In the genomic region with DNA sequence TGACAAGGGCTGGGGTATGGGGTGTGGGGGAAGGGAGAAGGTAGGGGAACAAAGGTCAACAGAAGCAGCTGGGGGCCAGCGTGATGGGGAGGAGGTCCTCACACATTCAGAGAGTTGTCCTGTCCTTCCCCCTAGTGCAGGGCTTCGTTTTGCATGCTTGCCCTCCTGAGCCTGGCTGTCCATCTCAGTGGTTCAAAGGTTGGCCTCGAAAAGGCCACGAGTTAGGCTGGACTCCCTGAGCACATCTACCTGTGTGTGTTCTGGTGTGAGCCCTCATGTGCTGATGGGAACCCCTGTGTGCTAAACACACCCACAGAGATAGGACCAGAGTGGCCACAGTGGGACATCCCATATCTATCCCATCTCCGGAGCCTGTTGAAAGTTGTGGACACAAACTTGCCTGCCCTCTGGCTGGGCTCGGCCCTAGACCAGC, we compare ENCODE assay signal across 17 cellular contexts.
"Had no signal": no experiment of that assay in that cellular context is flagged by ENCODE, and none has a peak within 500 bp of the region (broad histone marks: within the 10 kb centered on the region; RNA-seq: fewer than 3 reads in every experiment).

No MANE protein-coding gene starts in this region.

- H3K27me3 Mint-ChIP-seq: activated CD4-positive, alpha-beta memory T cell treated with anti-CD3 and anti-CD28 coated beads for 36 hours had no signal

- H3K4me3 Mint-ChIP-seq: activated CD4-positive, alpha-beta memory T cell treated with anti-CD3 and anti-CD28 coated beads for 36 hours; activated naive CD8-positive, alpha-beta T cell treated with anti-CD3 and anti-CD28 coated beads for 36 hours; natural killer cell; stimulated activated naive B cell treated with anti-CD40 and anti-IgM and Interleukin-4, amounts not matched to agents 10 μg/mL and 1 μg/mL and 100 μg/mL, for 72 hours had no signal

- H3K36me3 Mint-ChIP-seq: natural killer cell; stimulated activated naive B cell treated with anti-CD40 and anti-IgM and Interleukin-4, amounts not matched to agents 10 μg/mL and 1 μg/mL and 100 μg/mL, for 72 hours had no signal

- H3K9me3 ChIP-seq: breast epithelium, gastroesophageal sphincter, mucosa of descending colon had no signal

- H3K27me3 ChIP-seq: breast epithelium, gastroesophageal sphincter had no signal

- ATAC-seq: gastroesophageal sphincter; mucosa of descending colon; natural killer cell; sciatic nerve; stimulated activated naive B cell treated with anti-CD40 and anti-IgM and Interleukin-4, amounts not matched to agents 10 μg/mL and 1 μg/mL and 100 μg/mL, for 72 hours had no signal

- DNase-seq: activated CD4-positive, alpha-beta memory T cell treated with anti-CD3 and anti-CD28 coated beads for 36 hours; activated gamma-delta T cell; activated naive CD8-positive, alpha-beta T cell treated with anti-CD3 and anti-CD28 coated beads for 36 hours; activated T-cell treated with anti-CD3 and anti-CD28 coated beads, Interleukin-2, amount 50 U/mL, for 48 hours; aorta; dorsolateral prefrontal cortex; hippocampal formation; mucosa of descending colon; natural killer cell; nucleus accumbens; stimulated activated CD4-positive, alpha-beta T cell treated with anti-CD3 and anti-CD28 coated beads, Interleukin-2, amount 100 ng/mL, for 24 hours; stimulated activated naive B cell treated with anti-CD40 and anti-IgM and Interleukin-4, amounts not matched to agents 10 μg/mL and 1 μg/mL and 100 μg/mL, for 72 hours; SW 1271 had no signal

- H3K27ac Mint-ChIP-seq: activated CD4-positive, alpha-beta memory T cell treated with anti-CD3 and anti-CD28 coated beads for 36 hours; activated naive CD8-positive, alpha-beta T cell treated with anti-CD3 and anti-CD28 coated beads for 36 hours; natural killer cell; stimulated activated naive B cell treated with anti-CD40 and anti-IgM and Interleukin-4, amounts not matched to agents 10 μg/mL and 1 μg/mL and 100 μg/mL, for 72 hours had no signal

- H3K27ac ChIP-seq: VCaP had no signal

- H3K36me3 ChIP-seq: breast epithelium had no signal

- H3K4me1 ChIP-seq: breast epithelium had no signal

- H3K9me3 Mint-ChIP-seq: activated CD4-positive, alpha-beta memory T cell treated with anti-CD3 and anti-CD28 coated beads for 36 hours; activated naive CD8-positive, alpha-beta T cell treated with anti-CD3 and anti-CD28 coated beads for 36 hours; natural killer cell; stimulated activated naive B cell treated with anti-CD40 and anti-IgM and Interleukin-4, amounts not matched to agents 10 μg/mL and 1 μg/mL and 100 μg/mL, for 72 hours had no signal

- H3K4me3 ChIP-seq: breast epithelium, dorsolateral prefrontal cortex, gastroesophageal sphincter, mucosa of descending colon had no signal
